11 cellular contexts compared by ENCODE assay signal in genomic region chr2:182667321-182667695, GRCh38. TPM values are rescaled to one million over a fixed set of nuclear protein-coding genes. Genes with fewer than 3 reads are reported as not detected.
DNase-seq lines count a peak whose midpoint lies in the region; ATAC-seq and TF ChIP-seq lines count a peak whose summit lies in the region.
"Had no signal": no experiment of that assay in that cellular context is flagged by ENCODE, and none has a peak within 500 bp of the region (broad histone marks: within the 10 kb centered on the region; RNA-seq: fewer than 3 reads in every experiment).

No MANE protein-coding gene starts in this region.

- no peaks in the 10 kb centered on the region for H3K36me3 Mint-ChIP-seq in CD4-positive, alpha-beta T cell (ENCODE audit: low read depth)

- no peak overlapping the region for H3K4ac ChIP-seq in IMR-90 (ENCODE audit: low read depth, low read length)

- no CpG with 5 or more reads among the region's 1 CpG for WGBS in IMR-90 (ENCODE audit: extremely low coverage in 2 of 2, insufficient read length in 1 of 2), 2 experiments
- WGBS in testis, 2 donors = 83 to 92% methylated on average over 1 of the region's 1 CpG

- no peak overlapping the region for H3K27ac ChIP-seq in CD4-positive, alpha-beta T cell (ENCODE audit: low read depth, low read length)
- no peak overlapping the region for H3K27ac ChIP-seq in IMR-90 (ENCODE audit: insufficient read depth, low read length)
- no peak overlapping the region for H3K27ac ChIP-seq in testis
- H3K27ac ChIP-seq: coronary artery had no signal

- H3K18ac ChIP-seq in IMR-90 (ENCODE audit: low read depth, low read length) = no peak overlapping the region

- in situ Hi-C loops in IMR-90 (cut with MboI; ENCODE audit: low sequenced_read_pairs) = loop anchor here (25.0 kb wide), 2 partner anchors 755 to 905 kb away; no protein-coding TSS in a partner anchor

- no peak overlapping the region for H3K4me2 ChIP-seq in IMR-90 (ENCODE audit: low read depth, low read length)

- dilution Hi-C loops in IMR-90 (cut with HindIII; ENCODE audit: low sequenced_read_pairs, unreplicated experiment) = loop anchor here (25.0 kb wide), 1 partner anchor 480 kb away; no protein-coding TSS in a partner anchor

- no peak overlapping the region for H3K9ac ChIP-seq in IMR-90 (ENCODE audit: low read depth, low read length)

- H3K9me1 ChIP-seq in IMR-90 (ENCODE audit: insufficient read depth, low read length) = no peaks in the 10 kb centered on the region

- TF ChIP-seq POLR2A in IMR-90 (IDR thresholded peaks at IDR 0.05; ENCODE audit: low read depth, low read length) = no peak
- TF ChIP-seq POLR2A in testis (IDR thresholded peaks at IDR 0.05) = no peak

- no peak overlapping the region for H4K5ac ChIP-seq in IMR-90 (ENCODE audit: low read depth, low read length)

- no TSS peak for BruUV-seq in IMR-90 (replicated peaks; lab: Mats Ljungman, UMichigan)

- H3K4me3 Mint-ChIP-seq in CD4-positive, alpha-beta T cell = no peak overlapping the region

- H3K23ac ChIP-seq in IMR-90 (ENCODE audit: low read depth, low read length) = no peak overlapping the region

- no peak overlapping the region for H2AFZ ChIP-seq in IMR-90 (replicated peaks; ENCODE audit: low read length, poor library complexity)

- TF ChIP-seq RAD21 in IMR-90 (IDR thresholded peaks at IDR 0.05; ENCODE audit: low read length) = no peak

- H2BK120ac ChIP-seq in IMR-90 (ENCODE audit: low read depth, low read length) = no peak overlapping the region

- no peak overlapping the region for H2BK5ac ChIP-seq in IMR-90 (ENCODE audit: low read depth, low read length, poor library complexity, severe bottlenecking)

- no peak overlapping the region for H4K91ac ChIP-seq in IMR-90 (ENCODE audit: insufficient read depth, low read depth, low read length)

- H3K27me3 Mint-ChIP-seq in CD4-positive, alpha-beta T cell = peaks cover 2% of the 10 kb centered on the region

- no peak overlapping the region for H2BK15ac ChIP-seq in IMR-90 (ENCODE audit: low read depth, low read length)

- POLR2A ChIA-PET in CD4-positive, alpha-beta T cell (lab: Charles Lee) = interaction anchor here (1.4 kb wide), 2 partner anchors 10 to 313 kb away, joined by 4 read pairs; no protein-coding TSS in a partner anchor
- POLR2A ChIA-PET in IMR-90 (lab: Charles Lee; ENCODE audit: unreplicated experiment) = no interaction called here

- peak; percentile 23 for TF ChIP-seq CTCF in CD4-positive, alpha-beta T cell (IDR thresholded peaks at IDR 0.05)
- TF ChIP-seq CTCF in IMR-90 (conservative IDR thresholded peaks at IDR 0.05; ENCODE audit: low read depth, low read length) (no peak), testis (IDR thresholded peaks at IDR 0.05) (no peak)

- no peaks in the 10 kb centered on the region for H3K9me3 ChIP-seq in CD4-positive, alpha-beta T cell (ENCODE audit: control insufficient read depth, low read length)
- H3K9me3 ChIP-seq in IMR-90 (ENCODE audit: control insufficient read depth, insufficient read depth, low read length) (no peaks in the 10 kb centered on the region), testis (no peaks in the 10 kb centered on the region)

- no peak overlapping the region for H3K14ac ChIP-seq in IMR-90 (replicated peaks; ENCODE audit: low read depth, low read length)

- no peak overlapping the region for H4K8ac ChIP-seq in IMR-90 (ENCODE audit: low read depth in 2 of 2, low read length in 2 of 2)

- H3K4me1 Mint-ChIP-seq in CD4-positive, alpha-beta T cell (ENCODE audit: low read depth) = no peaks in the 10 kb centered on the region

- DNase-seq in CD4-positive, alpha-beta T cell = no peak
- no peak for DNase-seq in IMR-90
- no peak for DNase-seq in testis
- no peak for DNase-seq in posterior vena cava (ENCODE audit: low spot score)
- no peak for DNase-seq in iPS-NIHi11 (ENCODE audit: low spot score)
- DNase-seq in NCI-H82 (lab: John Stamatoyannopoulos, UW) = no peak
- DNase-seq: activated gamma-delta T cell, midbrain had no signal

- H3K56ac ChIP-seq in IMR-90 (ENCODE audit: extremely low read depth, insufficient read depth, low read length) = no peak overlapping the region

- H2AK5ac ChIP-seq in IMR-90 (ENCODE audit: low read depth, low read length) = no peak overlapping the region

- no peaks in the 10 kb centered on the region for H3K79me1 ChIP-seq in IMR-90 (ENCODE audit: low read depth in 1 of 2, low read length in 2 of 2)

- no peak for ATAC-seq in CD4-positive, alpha-beta T cell (ENCODE audit: poor library complexity)
- ATAC-seq in GM19328 (IDR thresholded peaks at IDR 0.05; ENCODE audit: unreplicated experiment) = peak; percentile 16
- ATAC-seq in HG02798 (IDR thresholded peaks at IDR 0.05; ENCODE audit: poor library complexity, unreplicated experiment) = peak; percentile 25
- ATAC-seq in IMR-90 (ENCODE audit: low read depth) = 0 out of 2 replicates have a peak, but pooled peaks have one; percentile 17

- 0 out of 2 replicates have a peak overlapping the region, but pooled peaks have one; percentile 3 for H2BK20ac ChIP-seq in IMR-90 (ENCODE audit: low read depth, low read length)

- no peak overlapping the region for H3K27ac Mint-ChIP-seq in CD4-positive, alpha-beta T cell

- H3K27me3 ChIP-seq in CD4-positive, alpha-beta T cell (ENCODE audit: control insufficient read depth, insufficient read depth, low read length) = no peaks in the 10 kb centered on the region
- no peaks in the 10 kb centered on the region for H3K27me3 ChIP-seq in IMR-90 (ENCODE audit: control insufficient read depth, insufficient read depth, low read length)
- H3K27me3 ChIP-seq in testis = no peaks in the 10 kb centered on the region

- H3K4me3 ChIP-seq in IMR-90 (ENCODE audit: insufficient read depth, low read depth, low read length) = no peak overlapping the region
- H3K4me3 ChIP-seq in testis = no peak overlapping the region
- H3K4me3 ChIP-seq: coronary artery had no signal

- H3K9me3 Mint-ChIP-seq in CD4-positive, alpha-beta T cell = no peaks in the 10 kb centered on the region

- no peaks in the 10 kb centered on the region for H3K4me1 ChIP-seq in IMR-90 (ENCODE audit: control insufficient read depth, insufficient read depth, low read length)
- H3K4me1 ChIP-seq in testis = no peaks in the 10 kb centered on the region

- intact Hi-C loops in CD4-positive, alpha-beta T cell (cut with DNase I, micrococcal nuclease) = loop anchor here (1.0 to 5.0 kb wide), 4 partner anchors 50 to 425 kb away; partner anchors contain the start of gene DNAJC10 (in 1 of the 2)
- intact Hi-C loops in IMR-90 (cut with micrococcal nuclease) = loop anchor here (5.0 kb wide), 1 partner anchor 50 kb away; the partner anchor contains the start of gene DNAJC10
- intact Hi-C loops in testis (cut with DNase I; ENCODE audit: low total_unique reads) = no loop called here
- intact Hi-C loops in posterior vena cava (cut with DNase I) = no loop called here

- no peak overlapping the region for H2AK9ac ChIP-seq in IMR-90 (replicated peaks; ENCODE audit: low read depth, low read length, poor library complexity)

- CTCF ChIA-PET in CD4-positive, alpha-beta T cell (lab: Charles Lee) = interaction anchor here (0.5 to 1.4 kb wide), 7 partner anchors 9 to 430 kb away, joined by 3 to 14 read pairs (median 4); no protein-coding TSS in a partner anchor
- CTCF ChIA-PET in IMR-90 (lab: Yijun Ruan, JAX) = interaction anchor here (0.7 to 1.6 kb wide), 4 partner anchors 9 to 337 kb away, joined by 3 to 4 read pairs (median 4); no protein-coding TSS in a partner anchor

- H3K36me3 ChIP-seq in IMR-90 (ENCODE audit: control insufficient read depth, insufficient read depth, low read length) = no peaks in the 10 kb centered on the region
- no peaks in the 10 kb centered on the region for H3K36me3 ChIP-seq in testis (ENCODE audit: low read depth, missing control alignments)

- H4K20me1 ChIP-seq in IMR-90 (ENCODE audit: insufficient read depth, low read length) = no peaks in the 10 kb centered on the region

TF ChIP-seq in IMR-90, 13 proteins besides CTCF, POLR2A, EP300 and RAD21 (continues in another document):
- TF ChIP-seq MXI1 (IDR thresholded peaks at IDR 0.05; ENCODE audit: borderline replicate concordance, low read depth, low read length) (no peak), CEBPB (IDR thresholded peaks at IDR 0.05; ENCODE audit: low read depth, low read length) (no peak), BHLHE40 (IDR thresholded peaks at IDR 0.05; ENCODE audit: low read depth, low read length) (no peak), USF2 (IDR thresholded peaks at IDR 0.05; ENCODE audit: low read depth, low read length) (no peak), FOS (IDR thresholded peaks at IDR 0.05; ENCODE audit: low read depth, low read length) (no peak), NFE2L2 (IDR thresholded peaks at IDR 0.05; ENCODE audit: low read depth, low read length) (no peak), CHD1 (IDR thresholded peaks at IDR 0.05; ENCODE audit: low read depth, low read length) (no peak), MAZ (IDR thresholded peaks at IDR 0.05; ENCODE audit: borderline replicate concordance, low read depth, low read length) (no peak), ELK1 (IDR thresholded peaks at IDR 0.05; ENCODE audit: borderline replicate concordance, low read depth, low read length) (no peak), SMC3 (IDR thresholded peaks at IDR 0.05; ENCODE audit: low read depth, low read length) (no peak), RCOR1 (IDR thresholded peaks at IDR 0.05; ENCODE audit: insufficient replicate concordance, low read length) (no peak)

RNA-seq across cellular contexts. Expression of gene DNAJC10, which starts 48.7 kb away (rescaled TPM):
- 10 to 100 TPM; 34.0 to 34.1 TPM for total RNA-seq in CD4-positive, alpha-beta T cell
- total RNA-seq in IMR-90 (2012; rRNA removed) (53.2 and 120 TPM in 2 replicates), testis (10 to 100 TPM; 51.0 to 81.4 TPM), posterior vena cava (100 to 1,000 TPM; 103 TPM)
- polyA plus RNA-seq in IMR-90 (2012; rRNA removed) (27.1 and 34.6 TPM in 2 replicates), testis (ENCODE audit: insufficient read depth, low read depth, low replicate concordance) (91.3 TPM)
- polyA plus RNA-seq in IMR-90 (2012; cell fraction: cytosol; rRNA removed) = 4.4 and 8.1 TPM in 2 replicates
- polyA plus RNA-seq in IMR-90 (2012; cell fraction: nucleus; rRNA removed; ENCODE audit: low replicate concordance) = 4.2 and 45.5 TPM in 2 replicates

Comparison
In these comparisons a context has a peak if more than half of its experiments do, and no peak if none do; other contexts are left out.
1. intact Hi-C loops: an anchor here in CD4-positive, alpha-beta T cell (1.0 to 5.0 kb wide) and IMR-90 (5.0 kb wide); none called in testis and posterior vena cava.